In genomic region chr7:132347858-132348257, GRCh38 we compare ENCODE assay signal across 34 cellular contexts.
"Had no signal": no experiment of that assay in that cellular context is flagged by ENCODE, and none has a peak within 500 bp of the region (broad histone marks: within the 10 kb centered on the region; RNA-seq: fewer than 3 reads in every experiment).

No MANE protein-coding gene starts in this region.

- H3K9me3 ChIP-seq: Peyer's patch, SJSA1, SK-N-SH had no signal

- DNase-seq: activated B cell treated with CpG ODN at 0.5 μM for 24 hours; activated CD4-positive, alpha-beta memory T cell treated with anti-CD3 and anti-CD28 coated beads, Interleukin-2, amount 10 ng/mL, durations not matched to agents 7 days and 5 days; activated CD4-positive, alpha-beta T cell treated with anti-CD3 and anti-CD28 coated beads for 4 hours; activated CD4-positive, alpha-beta T cell treated with anti-CD3 and anti-CD28 coated beads, Interleukin-2, amount 50 U/mL, for 1 hour; activated CD4-positive, CD25-positive, alpha-beta regulatory T cell treated with anti-CD3 and anti-CD28 coated beads, Interleukin-2, amount 50 U/mL, for 72 hours; activated CD8-positive, alpha-beta memory T cell treated with anti-CD3 and anti-CD28 coated beads for 24 hours; activated CD8-positive, alpha-beta memory T cell treated with anti-CD3 and anti-CD28 coated beads, Interleukin-2, amount 10 ng/mL, durations not matched to agents 7 days and 5 days; activated CD8-positive, alpha-beta memory T cell treated with anti-CD3 and anti-CD28 coated beads, Interleukin-2, amount 50 U/mL, for 48 hours; activated effector memory CD4-positive, alpha-beta T cell treated with Interleukin-2 at 50 U/mL for 16 hours; activated naive CD4-positive, alpha-beta T cell treated with anti-CD3 and anti-CD28 coated beads, Interleukin-2, amount 10 ng/mL, durations not matched to agents 7 days and 5 days; activated naive CD8-positive, alpha-beta T cell treated with anti-CD3 and anti-CD28 coated beads, Interleukin-2, amount 50 U/mL, for 24 hours; activated T-cell treated with anti-CD3 and anti-CD28 coated beads, Interleukin-2, amount 50 U/mL, for 48 hours; anterior cingulate cortex; caudate nucleus; cerebellar nuclear complex; NCI-H1105; NCI-H1417 treated with DMSO at 0.1 percent for 48 hours; NCI-H187 treated with DMSO at 0.1 percent for 48 hours; NCI-H2081; NCI-H345; NCI-H510A treated with DMSO at 0.1 percent for 48 hours; NCI-H526 treated with DMSO at 0.1 percent for 48 hours; NCI-H774; Peyer's patch; RPMI8226; SHP77 treated with DMSO at 0.1 percent for 48 hours; SK-N-SH had no signal

- H3K27me3 ChIP-seq: Peyer's patch, SJSA1 had no signal

- H3K4me1 Mint-ChIP-seq: activated B cell treated with CpG ODN at 0.5 μM for 24 hours; activated CD4-positive, alpha-beta memory T cell treated with anti-CD3 and anti-CD28 coated beads, Interleukin-2, amount 10 ng/mL, durations not matched to agents 7 days and 5 days; activated CD8-positive, alpha-beta memory T cell treated with anti-CD3 and anti-CD28 coated beads, Interleukin-2, amount 10 ng/mL, durations not matched to agents 7 days and 5 days; activated naive CD4-positive, alpha-beta T cell treated with anti-CD3 and anti-CD28 coated beads, Interleukin-2, amount 10 ng/mL, durations not matched to agents 7 days and 5 days; activated naive CD8-positive, alpha-beta T cell treated with anti-CD3 and anti-CD28 coated beads, Interleukin-2, amount 50 U/mL, for 24 hours had no signal

- H3K27ac Mint-ChIP-seq: activated B cell treated with CpG ODN at 0.5 μM for 24 hours; activated CD4-positive, alpha-beta memory T cell treated with anti-CD3 and anti-CD28 coated beads, Interleukin-2, amount 10 ng/mL, durations not matched to agents 7 days and 5 days; activated CD8-positive, alpha-beta memory T cell treated with anti-CD3 and anti-CD28 coated beads, Interleukin-2, amount 10 ng/mL, durations not matched to agents 7 days and 5 days; activated naive CD4-positive, alpha-beta T cell treated with anti-CD3 and anti-CD28 coated beads, Interleukin-2, amount 10 ng/mL, durations not matched to agents 7 days and 5 days; activated naive CD8-positive, alpha-beta T cell; activated naive CD8-positive, alpha-beta T cell treated with anti-CD3 and anti-CD28 coated beads, Interleukin-2, amount 50 U/mL, for 24 hours; T-helper 1 cell treated with Interleukin-12 subunit alpha and Interleukin-12 subunit beta and Interleukin-4 antibody, amounts not matched to agents 30 μg/mL and 1 μg/mL, for 36 hours; T-helper 2 cell treated with Interferon-gamma antibody and Interleukin-4, amounts not matched to agents 5 μg/mL and 100 μg/mL, for 36 hours had no signal

- H3K27ac ChIP-seq: Peyer's patch, SJSA1 had no signal

- H3K4me2 ChIP-seq: SK-N-SH had no signal

- H3K9me3 Mint-ChIP-seq: activated B cell treated with CpG ODN at 0.5 μM for 24 hours; activated CD4-positive, alpha-beta memory T cell treated with anti-CD3 and anti-CD28 coated beads, Interleukin-2, amount 10 ng/mL, durations not matched to agents 7 days and 5 days; activated naive CD4-positive, alpha-beta T cell treated with anti-CD3 and anti-CD28 coated beads, Interleukin-2, amount 10 ng/mL, durations not matched to agents 7 days and 5 days; activated naive CD8-positive, alpha-beta T cell treated with anti-CD3 and anti-CD28 coated beads, Interleukin-2, amount 50 U/mL, for 24 hours; T-helper 1 cell treated with Interleukin-12 subunit alpha and Interleukin-12 subunit beta and Interleukin-4 antibody, amounts not matched to agents 30 μg/mL and 1 μg/mL, for 36 hours; T-helper 2 cell treated with Interferon-gamma antibody and Interleukin-4, amounts not matched to agents 5 μg/mL and 100 μg/mL, for 36 hours had no signal

- H3K36me3 ChIP-seq: Peyer's patch, SJSA1 had no signal

- H3K36me3 Mint-ChIP-seq: activated CD8-positive, alpha-beta memory T cell treated with anti-CD3 and anti-CD28 coated beads, Interleukin-2, amount 10 ng/mL, durations not matched to agents 7 days and 5 days; activated naive CD4-positive, alpha-beta T cell treated with anti-CD3 and anti-CD28 coated beads, Interleukin-2, amount 10 ng/mL, durations not matched to agents 7 days and 5 days; activated naive CD8-positive, alpha-beta T cell; brain had no signal

- ATAC-seq: activated CD8-positive, alpha-beta memory T cell treated with anti-CD3 and anti-CD28 coated beads, Interleukin-2, amount 10 ng/mL, durations not matched to agents 7 days and 5 days; activated naive CD8-positive, alpha-beta T cell treated with anti-CD3 and anti-CD28 coated beads, Interleukin-2, amount 50 U/mL, for 24 hours; K562 had no signal

- H3K4me3 ChIP-seq: K562, Peyer's patch, SJSA1 had no signal

- FAIRE-seq: K562, TTC549 had no signal

- H3K4me3 Mint-ChIP-seq: activated B cell treated with CpG ODN at 0.5 μM for 24 hours; activated CD4-positive, alpha-beta memory T cell treated with anti-CD3 and anti-CD28 coated beads, Interleukin-2, amount 10 ng/mL, durations not matched to agents 7 days and 5 days; activated CD8-positive, alpha-beta memory T cell treated with anti-CD3 and anti-CD28 coated beads, Interleukin-2, amount 10 ng/mL, durations not matched to agents 7 days and 5 days; activated naive CD4-positive, alpha-beta T cell treated with anti-CD3 and anti-CD28 coated beads, Interleukin-2, amount 10 ng/mL, durations not matched to agents 7 days and 5 days; activated naive CD8-positive, alpha-beta T cell; activated naive CD8-positive, alpha-beta T cell treated with anti-CD3 and anti-CD28 coated beads, Interleukin-2, amount 50 U/mL, for 24 hours; brain; T-helper 1 cell treated with Interleukin-12 subunit alpha and Interleukin-12 subunit beta and Interleukin-4 antibody, amounts not matched to agents 30 μg/mL and 1 μg/mL, for 36 hours; T-helper 2 cell treated with Interferon-gamma antibody and Interleukin-4, amounts not matched to agents 5 μg/mL and 100 μg/mL, for 36 hours had no signal

- H3K4me1 ChIP-seq: Peyer's patch, SJSA1 had no signal

- H3K9me2 ChIP-seq: SK-N-SH had no signal
